ENCODE assay signal across 8 cellular contexts in genomic region chr7:75842836-75843446, GRCh38.
DNase-seq lines count a peak whose midpoint lies in the region; ATAC-seq and TF ChIP-seq lines count a peak whose summit lies in the region.

No MANE protein-coding gene starts in this region.

- no peak for TF ChIP-seq CTCF in fibroblast of mammary gland (conservative IDR thresholded peaks at IDR 0.05; ENCODE audit: control insufficient read depth, insufficient read depth, low read depth, low read length)

- DNase-seq in stimulated activated naive CD4-positive, alpha-beta T cell treated with Interleukin-2 at 50 U/mL for 16 hours (lab: John Stamatoyannopoulos, UW): peak; percentile 49
- no peak for DNase-seq in stimulated activated naive CD4-positive, alpha-beta T cell (lab: John Stamatoyannopoulos, UW)
- DNase-seq in SKM-1 (lab: John Stamatoyannopoulos, UW; ENCODE audit: unreplicated experiment) (peak; percentile 14), fibroblast of mammary gland (ENCODE audit: low read depth) (peak; percentile 97), cerebellar cortex (ENCODE audit: low spot score) (no peak), hippocampal formation (lab: John Stamatoyannopoulos, UW) (no peak)
- DNase-seq in stimulated activated CD4-positive, alpha-beta T cell treated with anti-CD3 and anti-CD28 coated beads, Interleukin-12 subunit alpha, Interleukin-12 subunit beta, amount 100 ng/mL, for 24 hours (ENCODE audit: low read depth in 2 of 2): peak; percentile 4 to 38

- no peak overlapping the region for H3K4me3 ChIP-seq in fibroblast of mammary gland (ENCODE audit: control insufficient read depth, low read depth, low read length)

- ATAC-seq in HG03064 (IDR thresholded peaks at IDR 0.05; ENCODE audit: low read depth, unreplicated experiment): peak; percentile 87

Comparison
In these comparisons a context has a peak if more than half of its experiments do, and no peak if none do; other contexts are left out.
1. DNase-seq: peak in stimulated activated naive CD4-positive, alpha-beta T cell treated with Interleukin-2 at 50 U/mL for 16 hours (single experiment), SKM-1 (single experiment), fibroblast of mammary gland (single experiment) and stimulated activated CD4-positive, alpha-beta T cell treated with anti-CD3 and anti-CD28 coated beads, Interleukin-12 subunit alpha, Interleukin-12 subunit beta, amount 100 ng/mL, for 24 hours (2 of 2); none in stimulated activated naive CD4-positive, alpha-beta T cell (0 of 6), cerebellar cortex (single experiment) and hippocampal formation (0 of 2).